In genomic region chr5:134511796-134512660, GRCh38 we compare ENCODE assay signal across 8 cellular contexts. TPM values are rescaled to one million over a fixed set of nuclear protein-coding genes. Genes with fewer than 3 reads are reported as not detected.
DNase-seq lines count a peak whose midpoint lies in the region; TF ChIP-seq lines count a peak whose summit lies in the region.

No MANE protein-coding gene starts in this region.

- DNase-seq in NCI-H460 (ENCODE audit: extremely low read depth, low read depth): peak; percentile 41
- no peak for DNase-seq in epithelial cell of prostate (ENCODE audit: low read depth, low spot score)
- DNase-seq in occipital lobe (lab: John Stamatoyannopoulos, UW): no peak
- DNase-seq in middle frontal gyrus (ENCODE audit: extremely low spot score, low spot score): no peak
- no peak for DNase-seq in NOMO-1 treated with DMSO at 0.1 percent for 48 hours (lab: John Stamatoyannopoulos, UW; ENCODE audit: unreplicated experiment)
- DNase-seq in activated effector memory CD4-positive, alpha-beta T cell treated with Interleukin-2 at 50 U/mL for 16 hours: no peak

- TF ChIP-seq CTCF in C4-2B (conservative IDR thresholded peaks at IDR 0.05): no peak; the same call in 1 of the 2 replicates

- no peaks in the 10 kb centered on the region for H3K9me3 ChIP-seq in mucosa of stomach (ENCODE audit: control insufficient read depth, low read length)

- H3K27me3 ChIP-seq in mucosa of stomach (ENCODE audit: control insufficient read depth, insufficient read depth, low read length): no peaks in the 10 kb centered on the region

- H3K36me3 ChIP-seq in mucosa of stomach (ENCODE audit: control insufficient read depth, insufficient read depth, low read length): no peaks in the 10 kb centered on the region

- H3K27ac ChIP-seq in C4-2B (peak overlapping the region; percentile 33), epithelial cell of prostate (peak overlapping the region; percentile 95)

- H3K4me1 ChIP-seq in mucosa of stomach (ENCODE audit: control insufficient read depth, insufficient read depth, low read length): peaks cover 57% of the 10 kb centered on the region

- H3K4me3 ChIP-seq in mucosa of stomach (ENCODE audit: low read length): no peak overlapping the region

- H3K9ac ChIP-seq in mucosa of stomach (ENCODE audit: low read length): peak overlapping the region; percentile 48

RNA-seq across cellular contexts. Expression of gene JADE2, which starts 13.4 kb away (rescaled TPM):
- total RNA-seq in NCI-H460 (2014; rRNA removed; shearing (Covaris generic)): 7.9 and 8.9 TPM in 2 replicates
- 9.3 and 21.8 TPM in 2 replicates for polyA plus RNA-seq in NCI-H460 (2014; cell fraction: nucleus; rRNA removed)
- 3.7 TPM for total RNA-seq in occipital lobe
